In genomic region chr17:4837471-4838305, GRCh38 we compare ENCODE assay signal across 19 cellular contexts. TPM values are rescaled to one million over a fixed set of nuclear protein-coding genes. Genes with fewer than 3 reads are reported as not detected.
DNase-seq lines count a peak whose midpoint lies in the region; ATAC-seq and TF ChIP-seq lines count a peak whose summit lies in the region.
"Had no signal": no experiment of that assay in that cellular context is flagged by ENCODE, and none has a peak within 500 bp of the region (broad histone marks: within the 10 kb centered on the region; RNA-seq: fewer than 3 reads in every experiment).

No MANE protein-coding gene starts in this region.

- H3K27ac ChIP-seq in CD4-positive, alpha-beta memory T cell (ENCODE audit: low read depth, low read length), result no peak overlapping the region
- H3K27ac ChIP-seq in caudate nucleus (ENCODE audit: low read depth, low read length) (peak overlapping the region; percentile 80), right cardiac atrium (ENCODE audit: low read length) (peak overlapping the region; percentile 57), parathyroid adenoma (no peak overlapping the region)
- H3K27ac ChIP-seq: uterus had no signal

- H3K4me3 Mint-ChIP-seq in CD4-positive, alpha-beta memory T cell, result peak overlapping the region in 3 of 8 donors; percentile 24 to 40 (median 36)

- DNase-seq in CD4-positive, alpha-beta memory T cell, result no peak
- peak in 13 of 61 donors; percentile 9 to 56 (median 26) for DNase-seq in caudate nucleus (lab: John Stamatoyannopoulos, UW)
- DNase-seq in right cardiac atrium, result peak in 2 of 3 donors; percentile 59 to 63
- no peak for DNase-seq in NCI-H1417 treated with DMSO at 0.1 percent for 48 hours (lab: John Stamatoyannopoulos, UW)
- DNase-seq in RPMI8226, result no peak
- DNase-seq in activated CD4-positive, CD25-positive, alpha-beta regulatory T cell treated with anti-CD3 and anti-CD28 coated beads, Interleukin-2, amount 50 U/mL, for 72 hours, result no peak
- DNase-seq: activated effector memory CD4-positive, alpha-beta T cell treated with Interleukin-2 at 50 U/mL for 16 hours; DMS153; effector CD8-positive, alpha-beta T cell; GOT3; NCI-H1092; NCI-H446 treated with DMSO at 0.1 percent for 48 hours; stimulated activated CD4-positive, alpha-beta T cell treated with anti-CD3 and anti-CD28 coated beads, Interleukin-2, amount 100 ng/mL, for 48 hours; uterus had no signal

- no peaks in the 10 kb centered on the region for H3K9me3 ChIP-seq in CD4-positive, alpha-beta memory T cell (ENCODE audit: control insufficient read depth in 1 of 2, low read length in 2 of 2)
- H3K9me3 ChIP-seq in right cardiac atrium (ENCODE audit: control insufficient read depth, low read length) (no peaks in the 10 kb centered on the region), parathyroid adenoma (ENCODE audit: control insufficient read depth, low read length) (no peaks in the 10 kb centered on the region)
- H3K9me3 ChIP-seq: uterus had no signal

- intact Hi-C loops in CD4-positive, alpha-beta memory T cell (cut with micrococcal nuclease), result loop anchor here (10.0 kb wide), 1 partner anchor 47 kb away; no protein-coding TSS in a partner anchor
- intact Hi-C loops in right cardiac atrium (cut with DNase I), result loop anchor here in 1 of 4 donors (10.0 kb wide), 1 partner anchor 47 kb away; no protein-coding TSS in a partner anchor

- H3K36me3 Mint-ChIP-seq in CD4-positive, alpha-beta memory T cell, result peaks cover 10 to 15% of the 10 kb centered on the region in 2 donors

- no peak overlapping the region for H2AFZ ChIP-seq in parathyroid adenoma

- no peaks in the 10 kb centered on the region for H3K9me3 Mint-ChIP-seq in CD4-positive, alpha-beta memory T cell
- H3K9me3 Mint-ChIP-seq: IgD-negative memory B cell had no signal

- no peak for TF ChIP-seq CTCF in parathyroid adenoma (IDR thresholded peaks at IDR 0.05)

- POLR2A ChIA-PET in CD4-positive, alpha-beta memory T cell (lab: Charles Lee; ENCODE audit: partially characterized antibody), result interaction anchor here (1.0 to 1.3 kb wide), 3 partner anchors 31 to 103 kb away, joined by 4 to 5 read pairs (median 4); partner anchors contain the start of genes PLD2, PSMB6, RNF167 and SLC25A11

- peaks cover 62% of the 10 kb centered on the region for H3K4me1 ChIP-seq in CD4-positive, alpha-beta memory T cell (ENCODE audit: insufficient read depth, low read length)
- H3K4me1 ChIP-seq in right cardiac atrium (ENCODE audit: control insufficient read depth, insufficient read depth, low read length) (peaks cover 15% of the 10 kb centered on the region), parathyroid adenoma (peaks cover 10% of the 10 kb centered on the region)

- H3K36me3 ChIP-seq in CD4-positive, alpha-beta memory T cell (ENCODE audit: insufficient read depth, low read length), result peaks cover 3% of the 10 kb centered on the region
- no peaks in the 10 kb centered on the region for H3K36me3 ChIP-seq in parathyroid adenoma (ENCODE audit: control insufficient read depth, insufficient read depth, low read length)
- H3K36me3 ChIP-seq: uterus had no signal

- H3K79me2 ChIP-seq in parathyroid adenoma, result peaks cover 57% of the 10 kb centered on the region

- no peaks in the 10 kb centered on the region for H3K27me3 Mint-ChIP-seq in CD4-positive, alpha-beta memory T cell
- H3K27me3 Mint-ChIP-seq: IgD-negative memory B cell had no signal

- H3K27ac Mint-ChIP-seq in CD4-positive, alpha-beta memory T cell, result peak overlapping the region in 4 of 7 donors; percentile 3 to 49 (median 28)
- H3K27ac Mint-ChIP-seq: IgD-negative memory B cell had no signal

- H3K4me2 ChIP-seq in parathyroid adenoma (ENCODE audit: low read length), result peak overlapping the region; percentile 46

- H3K4me1 Mint-ChIP-seq in CD4-positive, alpha-beta memory T cell, result peaks cover 59 to 79% (median 68%) of the 10 kb centered on the region in 4 donors

- no peak overlapping the region for H3K4me3 ChIP-seq in CD4-positive, alpha-beta memory T cell (ENCODE audit: low read length in 2 of 2)
- H3K4me3 ChIP-seq in right cardiac atrium (ENCODE audit: low read length) (no peak overlapping the region), parathyroid adenoma (ENCODE audit: low read depth, low read length) (no peak overlapping the region)
- H3K4me3 ChIP-seq: uterus had no signal

- ATAC-seq in right cardiac atrium (peak in 1 of 2 donors; percentile 20), HG03432 (IDR thresholded peaks at IDR 0.05; ENCODE audit: unreplicated experiment) (no peak)

- 33% methylated on average over 13 of the region's 13 CpGs for WGBS in right cardiac atrium

- CTCF ChIA-PET in CD4-positive, alpha-beta memory T cell (lab: Charles Lee; ENCODE audit: partially characterized antibody), result interaction anchor here (1.0 to 1.4 kb wide), 3 partner anchors 43 to 128 kb away, joined by 3 to 5 read pairs (median 4); no protein-coding TSS in a partner anchor

- no peaks in the 10 kb centered on the region for H3K27me3 ChIP-seq in CD4-positive, alpha-beta memory T cell (ENCODE audit: insufficient read depth, low read length)
- no peaks in the 10 kb centered on the region for H3K27me3 ChIP-seq in right cardiac atrium (ENCODE audit: control insufficient read depth, insufficient read depth)
- H3K27me3 ChIP-seq in parathyroid adenoma (ENCODE audit: control insufficient read depth, insufficient read depth, low read length), result no peaks in the 10 kb centered on the region
- H3K27me3 ChIP-seq: uterus had no signal

- no peak overlapping the region for H3K9ac ChIP-seq in parathyroid adenoma

RNA-seq across cellular contexts. Expression of gene MINK1, which starts 4.5 kb away (rescaled TPM):
- total RNA-seq in CD4-positive, alpha-beta memory T cell, result 100 to 1,000 TPM; 134 to 139 TPM
- 10 to 100 TPM in 1 of 2 donors, 1 to 10 TPM in 1; 4.3 to 43.6 TPM for polyA plus RNA-seq in CD4-positive, alpha-beta memory T cell
- total RNA-seq in right cardiac atrium, result 10 to 100 TPM; 44.5 to 54.7 (median 49.3) TPM
- 31.1 TPM for polyA plus RNA-seq in right cardiac atrium

RNA-seq across cellular contexts. Expression of gene PLD2, which starts 30.7 kb away (rescaled TPM):
- total RNA-seq in CD4-positive, alpha-beta memory T cell, result 10 to 100 TPM; 30.8 to 37.5 TPM
- polyA plus RNA-seq in CD4-positive, alpha-beta memory T cell, result 1 to 10 TPM; 1.9 to 5.0 TPM
- total RNA-seq in right cardiac atrium, result 10 to 100 TPM; 12.0 to 15.3 (median 13.4) TPM
- 10.0 TPM for polyA plus RNA-seq in right cardiac atrium

RNA-seq across cellular contexts. Expression of gene PSMB6, which starts 41.7 kb away (rescaled TPM):
- 10 to 100 TPM; 44.4 to 46.4 TPM for total RNA-seq in CD4-positive, alpha-beta memory T cell
- 100 to 1,000 TPM; 235 to 462 TPM for polyA plus RNA-seq in CD4-positive, alpha-beta memory T cell
- 100 to 1,000 TPM; 149 to 163 (median 151) TPM for total RNA-seq in right cardiac atrium
- 234 TPM for polyA plus RNA-seq in right cardiac atrium

RNA-seq across cellular contexts. Expression of gene GLTPD2, which starts 48.9 kb away (rescaled TPM):
- not detected for total RNA-seq in CD4-positive, alpha-beta memory T cell
- not detected for polyA plus RNA-seq in CD4-positive, alpha-beta memory T cell
- total RNA-seq in right cardiac atrium, result not detected
- not detected for polyA plus RNA-seq in right cardiac atrium
- total RNA-seq: activated CD8-positive, alpha-beta memory T cell treated with anti-CD3 and anti-CD28 coated beads for 36 hours; frontal cortex; uterus had no signal
- polyA plus RNA-seq: IgD-negative memory B cell had no signal

Comparison
In these comparisons a context has a peak if more than half of its experiments do, and no peak if none do; other contexts are left out.
1. DNase-seq: peak in right cardiac atrium (2 of 3); none in CD4-positive, alpha-beta memory T cell (0 of 5), NCI-H1417 treated with DMSO at 0.1 percent for 48 hours (single experiment), RPMI8226 (single experiment) and activated CD4-positive, CD25-positive, alpha-beta regulatory T cell treated with anti-CD3 and anti-CD28 coated beads, Interleukin-2, amount 50 U/mL, for 72 hours (single experiment).
2. H3K27ac ChIP-seq: peak in caudate nucleus (single experiment) and right cardiac atrium (single experiment); none in CD4-positive, alpha-beta memory T cell (single experiment) and parathyroid adenoma (single experiment).